In the genomic region with DNA sequence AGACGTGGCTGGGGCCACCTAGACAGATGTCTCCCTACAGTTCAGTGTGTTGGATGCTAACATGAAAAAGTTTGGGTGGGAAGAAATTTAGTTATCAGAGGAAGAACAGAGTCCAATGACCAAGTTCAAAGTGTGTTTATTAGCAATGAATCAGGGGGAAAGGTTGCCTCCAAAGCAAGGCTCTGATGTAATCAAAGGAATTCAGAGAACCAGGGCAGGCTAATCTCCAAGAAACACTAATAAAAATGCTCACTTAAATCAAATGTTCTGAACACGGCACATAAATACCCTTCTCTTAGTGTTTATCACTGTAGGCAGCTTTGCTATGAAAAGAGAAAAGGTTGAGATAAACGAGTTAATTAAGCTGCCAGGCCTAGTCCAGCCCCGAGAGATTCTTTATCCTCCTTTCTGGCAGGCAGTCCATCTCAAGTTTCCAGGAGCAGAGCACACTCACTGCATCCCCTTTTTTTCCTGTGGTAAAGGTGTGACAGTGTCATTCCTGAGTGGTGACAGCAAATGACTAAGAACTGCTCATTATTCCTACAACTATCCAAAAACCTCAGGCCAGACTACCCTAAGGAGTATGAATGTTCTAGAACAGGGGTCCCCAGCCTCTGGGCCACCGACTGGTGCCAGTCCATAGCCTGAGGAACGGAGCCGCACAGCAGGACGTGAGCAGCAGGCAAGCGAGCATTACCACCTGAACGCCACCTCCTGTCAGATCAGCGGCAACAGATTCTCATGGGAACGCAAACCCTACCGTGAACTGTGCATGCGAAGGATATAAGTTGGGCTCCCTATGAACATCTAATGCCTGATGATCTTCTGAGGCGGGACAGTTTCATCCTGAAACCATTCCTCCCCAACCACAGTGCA, we compare ENCODE assay signal across 12 cellular contexts.
A peak's percentile ranks its signal among the peaks of the same experiment; 100 is the strongest.
DNase-seq lines count a peak whose midpoint lies in the region; ATAC-seq and TF ChIP-seq lines count a peak whose summit lies in the region.
"Had no signal": no experiment of that assay in that cellular context is flagged by ENCODE, and none has a peak within 500 bp of the region (broad histone marks: within the 10 kb centered on the region; RNA-seq: fewer than 3 reads in every experiment).

No MANE protein-coding gene starts in this region.

- H3K4me1 Mint-ChIP-seq in WTC11, result no peaks in the 10 kb centered on the region
- H3K4me1 Mint-ChIP-seq: stimulated activated memory B cell treated with anti-CD40 and anti-IgM and Interleukin-4, amounts not matched to agents 10 μg/mL and 1 μg/mL and 100 μg/mL, for 72 hours had no signal

- H3K9me2 ChIP-seq in GM23248 (ENCODE audit: insufficient read depth), result no peaks in the 10 kb centered on the region

- TF ChIP-seq POLR2A in stomach (IDR thresholded peaks at IDR 0.05), result no peak

- H3K36me3 Mint-ChIP-seq in WTC11, result no peaks in the 10 kb centered on the region
- H3K36me3 Mint-ChIP-seq: natural killer cell; stimulated activated memory B cell treated with anti-CD40 and anti-IgM and Interleukin-4, amounts not matched to agents 10 μg/mL and 1 μg/mL and 100 μg/mL, for 72 hours had no signal

- H3K79me2 ChIP-seq in GM23248 (ENCODE audit: insufficient read depth), result no peaks in the 10 kb centered on the region

- no peaks in the 10 kb centered on the region for H3K27me3 Mint-ChIP-seq in WTC11 (ENCODE audit: low read depth)

- H3K9ac ChIP-seq in GM23248, result no peak overlapping the region
- no peak overlapping the region for H3K9ac ChIP-seq in colonic mucosa (ENCODE audit: low read depth in 2 of 2, low read length in 2 of 2)

- no peak for TF ChIP-seq EP300 in stomach (IDR thresholded peaks at IDR 0.05)

- CTCF ChIA-PET in WTC11 (lab: Charles Lee), result interaction anchor here (1.2 kb wide), 1 partner anchor 67 kb away, joined by 3 read pairs; a partner anchor contains a TSS

- H3K36me3 ChIP-seq in GM23248 (ENCODE audit: low read depth) (no peaks in the 10 kb centered on the region), stomach (no peaks in the 10 kb centered on the region), colonic mucosa (no peaks in the 10 kb centered on the region)

- H2AFZ ChIP-seq in GM23248, result 0 out of 2 replicates have a peak overlapping the region, but pooled peaks have one; percentile 23

- H3K4me2 ChIP-seq in GM23248 (ENCODE audit: unreplicated experiment), result no peak overlapping the region

- peak; percentile 51 for DNase-seq in GM23248
- DNase-seq in WTC11 (ENCODE audit: low spot score), result no peak
- no peak for DNase-seq in left cardiac atrium
- no peak for DNase-seq in stomach
- DNase-seq in NCI-H1436 treated with DMSO at 0.1 percent for 48 hours (lab: John Stamatoyannopoulos, UW), result no peak
- DNase-seq in colonic mucosa, result no peak
- DNase-seq: activated gamma-delta T cell, hypothalamus, natural killer cell, NCI-H2029 treated with DMSO at 0.1 percent for 48 hours had no signal

- H3K4me1 ChIP-seq in GM23248 (ENCODE audit: insufficient read depth), result peaks cover 11% of the 10 kb centered on the region
- H3K4me1 ChIP-seq in stomach, result peaks cover 0 to 12% (median 6%) of the 10 kb centered on the region in 4 donors
- no peaks in the 10 kb centered on the region for H3K4me1 ChIP-seq in colonic mucosa

- no peak overlapping the region for H3K4me3 ChIP-seq in GM23248
- H3K4me3 ChIP-seq in stomach, result no peak overlapping the region
- H3K4me3 ChIP-seq in colonic mucosa, result no peak overlapping the region

- 71 to 73% methylated on average over 15 of the region's 15 CpGs for WGBS in GM23248 (ENCODE audit: low coverage in 1 of 2, low lambda C conversion rate in 2 of 2, missing lambda C conversion rate in 2 of 2), 2 experiments
- 71 to 78% (median 74%) methylated on average over 15 of the region's 15 CpGs for WGBS in stomach, 5 donors

- no peak overlapping the region for H3K27ac Mint-ChIP-seq in WTC11
- H3K27ac Mint-ChIP-seq: natural killer cell; stimulated activated memory B cell treated with anti-CD40 and anti-IgM and Interleukin-4, amounts not matched to agents 10 μg/mL and 1 μg/mL and 100 μg/mL, for 72 hours had no signal

- intact Hi-C loops in left cardiac atrium (cut with DNase I), result no loop called here
- intact Hi-C loops in stomach (cut with DNase I; ENCODE audit: low total_unique reads), result no loop called here
- intact Hi-C loops in colonic mucosa (cut with DNase I), result no loop called here

- no peaks in the 10 kb centered on the region for H3F3A ChIP-seq in GM23248 (ENCODE audit: insufficient read depth)

- POLR2A ChIA-PET in WTC11 (lab: Charles Lee), result no interaction called here

- peaks cover 3% of the 10 kb centered on the region; the same call in 1 of the 2 replicates for H3K9me3 Mint-ChIP-seq in WTC11
- H3K9me3 Mint-ChIP-seq: natural killer cell had no signal

- H3K9me3 ChIP-seq in GM23248 (ENCODE audit: low read depth) (no peaks in the 10 kb centered on the region), stomach (no peaks in the 10 kb centered on the region), colonic mucosa (no peaks in the 10 kb centered on the region)

- in situ Hi-C loops in GM23248 (cut with MboI), result no loop called here

- H3K27ac ChIP-seq in GM23248 (no peak overlapping the region), stomach (peak overlapping the region in 3 of 5 donors; percentile 10 to 21 (median 21)), colonic mucosa (no peak overlapping the region)

- TF ChIP-seq CTCF in WTC11 (IDR thresholded peaks at IDR 0.05) (no peak), stomach (IDR thresholded peaks at IDR 0.05) (no peak), colonic mucosa (IDR thresholded peaks at IDR 0.05) (no peak)

- no peaks in the 10 kb centered on the region for H3K27me3 ChIP-seq in GM23248 (replicated peaks; ENCODE audit: insufficient read depth)
- no peaks in the 10 kb centered on the region for H3K27me3 ChIP-seq in stomach
- no peaks in the 10 kb centered on the region for H3K27me3 ChIP-seq in colonic mucosa

- ATAC-seq in WTC11 (peak; percentile 32), left cardiac atrium (peak; percentile 23 to 67), GM19467 (IDR thresholded peaks at IDR 0.05; ENCODE audit: unreplicated experiment) (no peak)
- ATAC-seq: natural killer cell; stimulated activated memory B cell treated with anti-CD40 and anti-IgM and Interleukin-4, amounts not matched to agents 10 μg/mL and 1 μg/mL and 100 μg/mL, for 72 hours had no signal

- H3K4me3 Mint-ChIP-seq in WTC11, result no peak overlapping the region
- H3K4me3 Mint-ChIP-seq: natural killer cell; stimulated activated memory B cell treated with anti-CD40 and anti-IgM and Interleukin-4, amounts not matched to agents 10 μg/mL and 1 μg/mL and 100 μg/mL, for 72 hours had no signal

- H4K20me1 ChIP-seq in GM23248 (ENCODE audit: insufficient read depth), result no peaks in the 10 kb centered on the region

TF ChIP-seq in WTC11, 78 proteins besides CTCF, POLR2A, EP300 and RAD21:
- TF ChIP-seq, protein P1, sequence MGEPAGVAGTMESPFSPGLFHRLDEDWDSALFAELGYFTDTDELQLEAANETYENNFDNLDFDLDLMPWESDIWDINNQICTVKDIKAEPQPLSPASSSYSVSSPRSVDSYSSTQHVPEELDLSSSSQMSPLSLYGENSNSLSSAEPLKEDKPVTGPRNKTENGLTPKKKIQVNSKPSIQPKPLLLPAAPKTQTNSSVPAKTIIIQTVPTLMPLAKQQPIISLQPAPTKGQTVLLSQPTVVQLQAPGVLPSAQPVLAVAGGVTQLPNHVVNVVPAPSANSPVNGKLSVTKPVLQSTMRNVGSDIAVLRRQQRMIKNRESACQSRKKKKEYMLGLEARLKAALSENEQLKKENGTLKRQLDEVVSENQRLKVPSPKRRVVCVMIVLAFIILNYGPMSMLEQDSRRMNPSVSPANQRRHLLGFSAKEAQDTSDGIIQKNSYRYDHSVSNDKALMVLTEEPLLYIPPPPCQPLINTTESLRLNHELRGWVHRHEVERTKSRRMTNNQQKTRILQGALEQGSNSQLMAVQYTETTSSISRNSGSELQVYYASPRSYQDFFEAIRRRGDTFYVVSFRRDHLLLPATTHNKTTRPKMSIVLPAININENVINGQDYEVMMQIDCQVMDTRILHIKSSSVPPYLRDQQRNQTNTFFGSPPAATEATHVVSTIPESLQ (CRISPR knock-in tag; IDR thresholded peaks at IDR 0.05), result no peak
- TF ChIP-seq TCF7 (CRISPR knock-in tag; IDR thresholded peaks at IDR 0.05; ENCODE audit: low read depth) (no peak), IRF2 (CRISPR knock-in tag; IDR thresholded peaks at IDR 0.05; ENCODE audit: borderline replicate concordance, low read depth) (no peak)
- TF ChIP-seq, protein P2, sequence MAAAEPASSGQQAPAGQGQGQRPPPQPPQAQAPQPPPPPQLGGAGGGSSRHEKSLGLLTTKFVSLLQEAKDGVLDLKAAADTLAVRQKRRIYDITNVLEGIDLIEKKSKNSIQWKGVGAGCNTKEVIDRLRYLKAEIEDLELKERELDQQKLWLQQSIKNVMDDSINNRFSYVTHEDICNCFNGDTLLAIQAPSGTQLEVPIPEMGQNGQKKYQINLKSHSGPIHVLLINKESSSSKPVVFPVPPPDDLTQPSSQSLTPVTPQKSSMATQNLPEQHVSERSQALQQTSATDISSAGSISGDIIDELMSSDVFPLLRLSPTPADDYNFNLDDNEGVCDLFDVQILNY (CRISPR knock-in tag; IDR thresholded peaks at IDR 0.05), result no peak
- TF ChIP-seq, protein P3, sequence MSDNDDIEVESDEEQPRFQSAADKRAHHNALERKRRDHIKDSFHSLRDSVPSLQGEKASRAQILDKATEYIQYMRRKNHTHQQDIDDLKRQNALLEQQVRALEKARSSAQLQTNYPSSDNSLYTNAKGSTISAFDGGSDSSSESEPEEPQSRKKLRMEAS (CRISPR knock-in tag; IDR thresholded peaks at IDR 0.05), result no peak
- TF ChIP-seq, protein P4, sequence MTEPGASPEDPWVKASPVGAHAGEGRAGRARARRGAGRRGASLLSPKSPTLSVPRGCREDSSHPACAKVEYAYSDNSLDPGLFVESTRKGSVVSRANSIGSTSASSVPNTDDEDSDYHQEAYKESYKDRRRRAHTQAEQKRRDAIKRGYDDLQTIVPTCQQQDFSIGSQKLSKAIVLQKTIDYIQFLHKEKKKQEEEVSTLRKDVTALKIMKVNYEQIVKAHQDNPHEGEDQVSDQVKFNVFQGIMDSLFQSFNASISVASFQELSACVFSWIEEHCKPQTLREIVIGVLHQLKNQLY (CRISPR knock-in tag; IDR thresholded peaks at IDR 0.05), result no peak

Comparison
In these comparisons a context has a peak if more than half of its experiments do, and no peak if none do; other contexts are left out.
1. H3K27ac ChIP-seq: peak in stomach (3 of 5); none in GM23248 (single experiment) and colonic mucosa (single experiment).